14 cellular contexts compared by ENCODE assay signal in genomic region chr19:47637550-47637949, GRCh38. TPM values are rescaled to one million over a fixed set of nuclear protein-coding genes. Genes with fewer than 3 reads are reported as not detected.
DNase-seq lines count a peak whose midpoint lies in the region; ATAC-seq and TF ChIP-seq lines count a peak whose summit lies in the region.
"Had no signal": no experiment of that assay in that cellular context is flagged by ENCODE, and none has a peak within 500 bp of the region (broad histone marks: within the 10 kb centered on the region; RNA-seq: fewer than 3 reads in every experiment).

No MANE protein-coding gene starts in this region.

- H3K4me3 ChIP-seq in brain microvascular endothelial cell (ENCODE audit: low read depth, low read length), result no peak overlapping the region
- H3K4me3 ChIP-seq in left lung, result no peak overlapping the region
- no peak overlapping the region for H3K4me3 ChIP-seq in stomach smooth muscle (ENCODE audit: low read length in 2 of 2)

- ATAC-seq in left lung, result peak; percentile 64
- ATAC-seq: stimulated activated naive B cell treated with anti-CD40 and anti-IgM and Interleukin-4, amounts not matched to agents 10 μg/mL and 1 μg/mL and 100 μg/mL, for 72 hours had no signal

- DNase-seq in SIG-M5 treated with dmso at 0.1 percent for 504 hours (lab: John Stamatoyannopoulos, UW; ENCODE audit: unreplicated experiment) (peak; percentile 49), SIG-M5 (lab: John Stamatoyannopoulos, UW) (no peak), brain microvascular endothelial cell (peak; percentile 63), left lung (no peak), inferior parietal cortex (ENCODE audit: extremely low spot score) (no peak), AML-193 (lab: John Stamatoyannopoulos, UW) (no peak)
- no peak for DNase-seq in activated effector memory CD4-positive, alpha-beta T cell treated with Interleukin-2 at 50 U/mL for 16 hours
- DNase-seq: 8988T; activated CD4-positive, alpha-beta T cell treated with anti-CD3 and anti-CD28 coated beads, Interleukin-2, amount 50 U/mL, for 4 hours; activated naive CD4-positive, alpha-beta T cell treated with anti-CD3 and anti-CD28 coated beads, Interleukin-2, amount 10 ng/mL, durations not matched to agents 7 days and 5 days; effector CD8-positive, alpha-beta T cell; NCI-H82; stimulated activated naive B cell treated with anti-CD40 and anti-IgM and Interleukin-4, amounts not matched to agents 10 μg/mL and 1 μg/mL and 100 μg/mL, for 72 hours had no signal

- H3K9ac ChIP-seq in stomach smooth muscle (ENCODE audit: low read length in 2 of 2), result peak overlapping the region in 1 of 2 donors; percentile 16

- H3K36me3 ChIP-seq in brain microvascular endothelial cell (replicated peaks) (peaks cover 2% of the 10 kb centered on the region), left lung (no peaks in the 10 kb centered on the region), stomach smooth muscle (ENCODE audit: control insufficient read depth in 2 of 2, insufficient read depth in 2 of 2, low read length in 2 of 2) (no peaks in the 10 kb centered on the region)

- H3K9me3 ChIP-seq in left lung (no peaks in the 10 kb centered on the region), stomach smooth muscle (ENCODE audit: control insufficient read depth in 2 of 2, low read length in 2 of 2) (no peaks in the 10 kb centered on the region)

- H3K4me1 ChIP-seq in left lung (peaks cover 0 to 24% of the 10 kb centered on the region in 2 donors), stomach smooth muscle (ENCODE audit: control insufficient read depth, insufficient read depth, low read length) (peaks cover 20% of the 10 kb centered on the region)

- no peak for TF ChIP-seq CTCF in brain microvascular endothelial cell (IDR thresholded peaks at IDR 0.05; ENCODE audit: low read depth, low read length, missing control alignments)
- TF ChIP-seq CTCF in left lung (IDR thresholded peaks at IDR 0.05), result no peak

- H3K27ac ChIP-seq in brain microvascular endothelial cell (peak overlapping the region; percentile 65), left lung (peak overlapping the region; percentile 29 to 30), stomach smooth muscle (ENCODE audit: low read length) (peak overlapping the region; percentile 55)

- intact Hi-C loops in left lung (cut with DNase I), result no loop called here

- H3K27me3 ChIP-seq in brain microvascular endothelial cell (replicated peaks), result no peaks in the 10 kb centered on the region
- H3K27me3 ChIP-seq in left lung, result no peaks in the 10 kb centered on the region
- H3K27me3 ChIP-seq in stomach smooth muscle (ENCODE audit: control insufficient read depth in 1 of 2, insufficient read depth in 2 of 2, low read length in 2 of 2), result no peaks in the 10 kb centered on the region

- in situ Hi-C loops in brain microvascular endothelial cell (cut with HindIII; ENCODE audit: low pct_ligation_motif_present, low sequenced_read_pairs), result no loop called here

RNA-seq across cellular contexts. Expression of gene BICRA, which starts 28.6 kb away (rescaled TPM):
- total RNA-seq in left lung, result 10 to 100 TPM; 13.8 to 15.5 TPM

Comparison
In these comparisons a context has a peak if more than half of its experiments do, and no peak if none do; other contexts are left out.
1. DNase-seq: peak in SIG-M5 treated with dmso at 0.1 percent for 504 hours (single experiment) and brain microvascular endothelial cell (single experiment); none in SIG-M5 (single experiment), left lung (0 of 2), inferior parietal cortex (single experiment), activated effector memory CD4-positive, alpha-beta T cell treated with Interleukin-2 at 50 U/mL for 16 hours (single experiment) and AML-193 (0 of 2).
2. Peak in every context shown above with its lines, with median percentiles within 50 percentile points of each other: H3K27ac ChIP-seq.